27 cellular contexts compared by ENCODE assay signal in the genomic region with DNA sequence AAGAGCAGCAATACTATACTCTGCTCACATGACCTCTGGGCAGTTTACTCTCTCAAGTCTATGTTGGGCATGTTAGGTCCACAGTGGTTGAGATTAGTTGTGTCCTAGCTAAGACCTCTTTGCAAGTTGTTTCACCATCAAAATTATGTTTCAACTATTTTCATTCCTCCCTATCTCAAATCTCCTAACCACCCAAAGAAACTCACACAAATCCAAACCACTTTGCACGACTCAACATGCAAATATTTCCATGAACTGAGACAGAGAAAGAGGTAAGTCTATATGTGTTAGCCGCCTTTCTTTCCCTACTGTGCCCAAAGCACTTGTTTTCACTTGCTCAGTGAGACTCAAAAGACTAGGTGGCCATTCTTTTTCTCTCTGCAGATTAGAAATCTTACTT.
"Had no signal": no experiment of that assay in that cellular context is flagged by ENCODE, and none has a peak within 500 bp of the region (broad histone marks: within the 10 kb centered on the region; RNA-seq: fewer than 3 reads in every experiment).

No MANE protein-coding gene starts in this region.

- H3K4me1 Mint-ChIP-seq: activated CD4-positive, alpha-beta memory T cell treated with anti-CD3 and anti-CD28 coated beads, Interleukin-2, amount 10 ng/mL, durations not matched to agents 7 days and 5 days; activated CD4-positive, alpha-beta T cell treated with anti-CD3 and anti-CD28 coated beads, Interleukin-2, amount 10 ng/mL, durations not matched to agents 7 days and 5 days; activated T-helper 17 cell treated with anti-CD3 and anti-CD28 coated beads, Interleukin-2, amount 50 U/mL, for 72 hours; T-cell had no signal

- DNase-seq: activated CD4-positive, alpha-beta memory T cell treated with anti-CD3 and anti-CD28 coated beads, Interleukin-2, amount 10 ng/mL, durations not matched to agents 7 days and 5 days; activated CD4-positive, alpha-beta T cell treated with anti-CD3 and anti-CD28 coated beads, Interleukin-2, amount 10 ng/mL, durations not matched to agents 7 days and 5 days; activated CD4-positive, CD25-positive, alpha-beta regulatory T cell; activated gamma-delta T cell; activated naive CD4-positive, alpha-beta T cell treated with anti-CD3 and anti-CD28 coated beads for 36 hours; activated T-cell treated with anti-CD3 and anti-CD28 coated beads for 4 hours; activated T-cell treated with anti-CD3 and anti-CD28 coated beads, Interleukin-2, amount 50 U/mL, for 48 hours; central memory CD4-positive, alpha-beta T cell; NCI-H1105 treated with DMSO at 0.1 percent for 48 hours; NCI-H1436 treated with DMSO at 0.1 percent for 48 hours; NCI-H187; NCI-H2081 treated with DMSO at 0.1 percent for 48 hours; NCI-H2171; NCI-H2227 treated with DMSO at 0.1 percent for 48 hours; NCI-H510A; NCI-H526 treated with DMSO at 0.1 percent for 48 hours; NCI-H82; NK-92 treated with Interleukin-12 subunit alpha and Interleukin-12 subunit beta, amount 100 ng/mL, for 24 hours; OCI-M1; RPMI8226; T-cell; T-helper 2 cell; T1000 had no signal

- H3K36me3 Mint-ChIP-seq: T-cell had no signal

- ATAC-seq: activated T-helper 17 cell treated with anti-CD3 and anti-CD28 coated beads, Interleukin-2, amount 50 U/mL, for 72 hours; Panc1; Right ventricle myocardium inferior; T-cell had no signal

- H3K27me3 Mint-ChIP-seq: activated CD4-positive, alpha-beta memory T cell treated with anti-CD3 and anti-CD28 coated beads, Interleukin-2, amount 10 ng/mL, durations not matched to agents 7 days and 5 days; activated CD4-positive, alpha-beta T cell treated with anti-CD3 and anti-CD28 coated beads, Interleukin-2, amount 10 ng/mL, durations not matched to agents 7 days and 5 days; activated T-helper 17 cell treated with anti-CD3 and anti-CD28 coated beads, Interleukin-2, amount 50 U/mL, for 72 hours had no signal

- H3K4me3 Mint-ChIP-seq: activated CD4-positive, alpha-beta memory T cell treated with anti-CD3 and anti-CD28 coated beads, Interleukin-2, amount 10 ng/mL, durations not matched to agents 7 days and 5 days; activated CD4-positive, alpha-beta T cell treated with anti-CD3 and anti-CD28 coated beads, Interleukin-2, amount 10 ng/mL, durations not matched to agents 7 days and 5 days; activated naive CD4-positive, alpha-beta T cell treated with anti-CD3 and anti-CD28 coated beads for 36 hours; activated naive CD8-positive, alpha-beta T cell; activated T-helper 17 cell treated with anti-CD3 and anti-CD28 coated beads, Interleukin-2, amount 50 U/mL, for 72 hours; T-cell had no signal

- H3K9me3 Mint-ChIP-seq: activated CD4-positive, alpha-beta memory T cell treated with anti-CD3 and anti-CD28 coated beads, Interleukin-2, amount 10 ng/mL, durations not matched to agents 7 days and 5 days; activated CD4-positive, alpha-beta T cell treated with anti-CD3 and anti-CD28 coated beads, Interleukin-2, amount 10 ng/mL, durations not matched to agents 7 days and 5 days had no signal

- H3K27ac Mint-ChIP-seq: activated CD4-positive, alpha-beta memory T cell treated with anti-CD3 and anti-CD28 coated beads, Interleukin-2, amount 10 ng/mL, durations not matched to agents 7 days and 5 days; activated CD4-positive, alpha-beta T cell treated with anti-CD3 and anti-CD28 coated beads, Interleukin-2, amount 10 ng/mL, durations not matched to agents 7 days and 5 days; activated naive CD4-positive, alpha-beta T cell treated with anti-CD3 and anti-CD28 coated beads for 36 hours; activated naive CD8-positive, alpha-beta T cell; activated T-helper 17 cell treated with anti-CD3 and anti-CD28 coated beads, Interleukin-2, amount 50 U/mL, for 72 hours; T-cell had no signal
